In genomic region chr19:4638828-4639530, GRCh38 we compare ENCODE assay signal across 8 cellular contexts. TPM values are rescaled to one million over a fixed set of nuclear protein-coding genes. Genes with fewer than 3 reads are reported as not detected.
DNase-seq lines count a peak whose midpoint lies in the region; ATAC-seq and TF ChIP-seq lines count a peak whose summit lies in the region.

Gene TNFAIP8L1 (plus strand): TSS chr19:4639516. CDS start chr19:4651870, 12,354 bp downstream.

- H4K12ac ChIP-seq in trophoblast cell (ENCODE audit: low read depth, low read length): peak within 1 kb of the TSS; percentile 47

- no peaks in the 10 kb centered on the region for H3K9me3 Mint-ChIP-seq in activated naive CD8-positive, alpha-beta T cell treated with anti-CD3 and anti-CD28 coated beads, Interleukin-2, amount 50 U/mL, for 24 hours

- peak within 1 kb of the TSS; percentile 66 for H4K8ac ChIP-seq in trophoblast cell (ENCODE audit: low read depth, low read length)

- no peak for TF ChIP-seq POLR2A in tibial nerve (IDR thresholded peaks at IDR 0.05)

- no peaks in the 10 kb centered on the region for H3K27me3 ChIP-seq in cardiac muscle cell
- no peaks in the 10 kb centered on the region for H3K27me3 ChIP-seq in trophoblast cell (ENCODE audit: insufficient read depth, low read length)
- no peaks in the 10 kb centered on the region for H3K27me3 ChIP-seq in tibial nerve

- H3K4me1 Mint-ChIP-seq in activated naive CD8-positive, alpha-beta T cell treated with anti-CD3 and anti-CD28 coated beads, Interleukin-2, amount 50 U/mL, for 24 hours: peaks cover 38% of the 10 kb centered on the region

- no peaks in the 10 kb centered on the region for H3K36me3 ChIP-seq in cardiac muscle cell
- H3K36me3 ChIP-seq in trophoblast cell (ENCODE audit: control insufficient read depth in 1 of 2, insufficient read depth in 2 of 2, low read length in 2 of 2): no peaks in the 10 kb centered on the region
- H3K36me3 ChIP-seq in tibial nerve: no peaks in the 10 kb centered on the region

- H3K4me1 ChIP-seq in cardiac muscle cell (ENCODE audit: low read depth) (peaks cover 6% of the 10 kb centered on the region), trophoblast cell (ENCODE audit: control insufficient read depth in 1 of 2, insufficient read depth in 2 of 2, low read length in 2 of 2) (peaks cover 10 to 11% of the 10 kb centered on the region in 2 experiments), tibial nerve (peaks cover 0 to 43% (median 31%) of the 10 kb centered on the region in 4 donors)

- H3K4me2 ChIP-seq in trophoblast cell (ENCODE audit: low read length): peak within 1 kb of the TSS; percentile 73

- TF ChIP-seq CTCF in GM12865 (IDR thresholded peaks at IDR 0.05; ENCODE audit: insufficient read depth, low read depth, low read length, missing control alignments) (no peak), cardiac muscle cell (IDR thresholded peaks at IDR 0.05; ENCODE audit: low read depth, low read length) (no peak), tibial nerve (IDR thresholded peaks at IDR 0.05) (no peak)

- peak within 1 kb of the TSS; percentile 95 for H3K27ac Mint-ChIP-seq in activated naive CD8-positive, alpha-beta T cell treated with anti-CD3 and anti-CD28 coated beads, Interleukin-2, amount 50 U/mL, for 24 hours

- H3K27ac ChIP-seq in cardiac muscle cell: peak within 1 kb of the TSS; percentile 33
- H3K27ac ChIP-seq in trophoblast cell (ENCODE audit: low read depth, low read length): peak within 1 kb of the TSS; percentile 40
- peak within 1 kb of the TSS; percentile 39 to 85 (median 78) for H3K27ac ChIP-seq in tibial nerve

- no peaks in the 10 kb centered on the region for H3K27me3 Mint-ChIP-seq in activated naive CD8-positive, alpha-beta T cell treated with anti-CD3 and anti-CD28 coated beads, Interleukin-2, amount 50 U/mL, for 24 hours

- H3K79me2 ChIP-seq in trophoblast cell (ENCODE audit: control insufficient read depth, insufficient read depth, low read length, poor library complexity): peaks cover 5% of the 10 kb centered on the region

- TF ChIP-seq EP300 in tibial nerve (IDR thresholded peaks at IDR 0.05): peak in 1 of 2 donors; percentile 29

- DNase-seq in GM12865 (ENCODE audit: low read depth) (peak; percentile 99), NCI-H1417 treated with DMSO at 0.1 percent for 48 hours (lab: John Stamatoyannopoulos, UW) (peak; percentile 78), SW480 (ENCODE audit: low spot score) (peak; percentile 93), cardiac muscle cell (ENCODE audit: low read depth in 1 of 2, low spot score in 1 of 2) (peak; percentile 98 to 99), trophoblast cell (peak; percentile 96 to 98), tibial nerve (ENCODE audit: low spot score in 2 of 2) (peak; percentile 97)
- peak; percentile 99 for DNase-seq in activated naive CD8-positive, alpha-beta T cell treated with anti-CD3 and anti-CD28 coated beads, Interleukin-2, amount 50 U/mL, for 24 hours

- H3K4me3 ChIP-seq in GM12865 (ENCODE audit: low read depth, low read length) (peak within 1 kb of the TSS; percentile 87), cardiac muscle cell (peak within 1 kb of the TSS; percentile 61), trophoblast cell (ENCODE audit: low read depth, low read length) (peak within 1 kb of the TSS; percentile 71), tibial nerve (peak within 1 kb of the TSS; percentile 51 to 80 (median 69))

- peak within 1 kb of the TSS; percentile 20 for H3K9ac ChIP-seq in trophoblast cell (ENCODE audit: low read length)

- no peaks in the 10 kb centered on the region for H3K36me3 Mint-ChIP-seq in activated naive CD8-positive, alpha-beta T cell treated with anti-CD3 and anti-CD28 coated beads, Interleukin-2, amount 50 U/mL, for 24 hours (ENCODE audit: low read depth)

- peaks cover 10% of the 10 kb centered on the region for H3K79me1 ChIP-seq in trophoblast cell (ENCODE audit: low read length)

- H2AK5ac ChIP-seq in trophoblast cell (ENCODE audit: low read length): peak within 1 kb of the TSS; percentile 76

- peak within 1 kb of the TSS; percentile 89 for H3K4me3 Mint-ChIP-seq in activated naive CD8-positive, alpha-beta T cell treated with anti-CD3 and anti-CD28 coated beads, Interleukin-2, amount 50 U/mL, for 24 hours

- peak within 1 kb of the TSS; percentile 41 for H3K14ac ChIP-seq in trophoblast cell (ENCODE audit: low read length)

- no peaks in the 10 kb centered on the region for H3K9me3 ChIP-seq in cardiac muscle cell (ENCODE audit: low read depth)
- H3K9me3 ChIP-seq in trophoblast cell (ENCODE audit: insufficient read depth, low read depth, low read length): no peaks in the 10 kb centered on the region
- H3K9me3 ChIP-seq in tibial nerve: no peaks in the 10 kb centered on the region

- peak within 1 kb of the TSS; percentile 82 for H2AFZ ChIP-seq in trophoblast cell (ENCODE audit: insufficient read depth, low read length, poor library complexity)

- peak; percentile 87 for ATAC-seq in HG02763 (IDR thresholded peaks at IDR 0.05; ENCODE audit: unreplicated experiment)
- ATAC-seq in activated naive CD8-positive, alpha-beta T cell treated with anti-CD3 and anti-CD28 coated beads, Interleukin-2, amount 50 U/mL, for 24 hours: peak; percentile 87

- WGBS in trophoblast cell (ENCODE audit: extremely low coverage, insufficient coverage, insufficient read length): no CpG with 5 or more reads among the region's 49 CpGs
- 3% methylated on average over 33 to 48 of the region's 49 CpGs for WGBS in tibial nerve, 2 donors

- peak within 1 kb of the TSS; percentile 34 for H2BK120ac ChIP-seq in trophoblast cell (ENCODE audit: insufficient read depth, low read length, poor library complexity)

- H2BK5ac ChIP-seq in trophoblast cell (ENCODE audit: low read depth, low read length, poor library complexity): peak within 1 kb of the TSS; percentile 76

- H3K23ac ChIP-seq in trophoblast cell (ENCODE audit: low read length): no peak within 1 kb of the TSS

- H3K4ac ChIP-seq in trophoblast cell (ENCODE audit: low read depth, low read length): peak within 1 kb of the TSS; percentile 47

- H2BK12ac ChIP-seq in trophoblast cell (ENCODE audit: low read length): peak within 1 kb of the TSS; percentile 46

- H4K91ac ChIP-seq in trophoblast cell (ENCODE audit: low read depth, low read length): peak within 1 kb of the TSS; percentile 50

- peak within 1 kb of the TSS; percentile 78 for H3K18ac ChIP-seq in trophoblast cell (ENCODE audit: low read length)

RNA-seq across cellular contexts. Expression of gene TNFAIP8L1, which starts in this region (rescaled TPM):
- total RNA-seq in cardiac muscle cell (2.2 and 18.1 TPM in 2 replicates), tibial nerve (1 to 10 TPM; 7.3 to 8.8 (median 8.4) TPM)
- polyA plus RNA-seq in cardiac muscle cell: 5.1 and 18.7 TPM in 2 replicates
- polyA plus RNA-seq in trophoblast cell (2013): 6.4 and 7.0 TPM in 2 replicates

Comparison
In these comparisons a context has a peak if more than half of its experiments do, and no peak if none do; other contexts are left out.
1. Peak in every context shown above with its lines: DNase-seq, ATAC-seq, H3K4me3 ChIP-seq and H3K27ac ChIP-seq.